Comparison of ENCODE assay signal across 20 cellular contexts in genomic region chr1:4064150-4064889, GRCh38.
"Had no signal": no experiment of that assay in that cellular context is flagged by ENCODE, and none has a peak within 500 bp of the region (broad histone marks: within the 10 kb centered on the region; RNA-seq: fewer than 3 reads in every experiment).

No MANE protein-coding gene starts in this region.

- H3K27me3 Mint-ChIP-seq: IgD-negative memory B cell had no signal

- H3K4me3 ChIP-seq: SJSA1, SK-N-MC had no signal

- H3K36me3 ChIP-seq: SJSA1 had no signal

- H3K9me3 Mint-ChIP-seq: IgD-negative memory B cell had no signal

- H3K27me3 ChIP-seq: SJSA1 had no signal

- H3K36me3 Mint-ChIP-seq: IgD-negative memory B cell had no signal

- H3K27ac Mint-ChIP-seq: IgD-negative memory B cell had no signal

- DNase-seq: MV-4-11, NCI-H1092, NCI-H1105 treated with DMSO at 0.1 percent for 48 hours, NCI-H1417 treated with DMSO at 0.1 percent for 48 hours, NCI-H146, NCI-H1694 treated with DMSO at 0.1 percent for 48 hours, NCI-H1930, NCI-H2081, NCI-H2107, NCI-H2227 treated with DMSO at 0.1 percent for 48 hours, NCI-H524, NCI-H69, NCI-H774, Right ventricle myocardium superior, RPMI8226, SIG-M5 had no signal

- H3K4me3 Mint-ChIP-seq: IgD-negative memory B cell had no signal

- H3K27ac ChIP-seq: SJSA1, SK-N-MC had no signal

- FAIRE-seq: RCC 7860 had no signal

- H3K4me1 Mint-ChIP-seq: IgD-negative memory B cell had no signal

- H3K4me1 ChIP-seq: SJSA1 had no signal
